Comparison of ENCODE assay signal across 13 cellular contexts in genomic region chr17:32971171-32971570, GRCh38. TPM values are rescaled to one million over a fixed set of nuclear protein-coding genes. Genes with fewer than 3 reads are reported as not detected.
A peak's percentile ranks its signal among the peaks of the same experiment; 100 is the strongest.
DNase-seq lines count a peak whose midpoint lies in the region; ATAC-seq and TF ChIP-seq lines count a peak whose summit lies in the region.
"Had no signal": no experiment of that assay in that cellular context is flagged by ENCODE, and none has a peak within 500 bp of the region (broad histone marks: within the 10 kb centered on the region; RNA-seq: fewer than 3 reads in every experiment).

No MANE protein-coding gene starts in this region.

- DNase-seq in DMS79 treated with DMSO at 0.1 percent for 48 hours (lab: John Stamatoyannopoulos, UW) (peak; percentile 69), HCEC 1CT (peak; percentile 65), kidney tubule cell (ENCODE audit: low spot score) (peak; percentile 47), right lobe of liver (no peak), activated gamma-delta T cell (lab: John Stamatoyannopoulos, UW) (no peak)
- DNase-seq in activated CD4-positive, alpha-beta memory T cell treated with anti-CD3 and anti-CD28 coated beads, Interleukin-2, amount 10 ng/mL, durations not matched to agents 7 days and 5 days, result peak; percentile 63
- DNase-seq: CD8-positive, alpha-beta memory T cell; esophagus squamous epithelium; NCI-H1436 treated with DMSO at 0.1 percent for 48 hours; posterior cingulate gyrus had no signal

- POLR2A ChIA-PET in activated CD4-positive, alpha-beta memory T cell treated with anti-CD3 and anti-CD28 coated beads, Interleukin-2, amount 10 ng/mL, durations not matched to agents 7 days and 5 days (lab: Charles Lee), result no interaction called here

- H3K36me3 Mint-ChIP-seq in activated CD4-positive, alpha-beta memory T cell treated with anti-CD3 and anti-CD28 coated beads, Interleukin-2, amount 10 ng/mL, durations not matched to agents 7 days and 5 days (ENCODE audit: low read depth), result no peaks in the 10 kb centered on the region
- H3K36me3 Mint-ChIP-seq: CD8-positive, alpha-beta memory T cell had no signal

- no peak overlapping the region for H3K4me3 ChIP-seq in right lobe of liver
- H3K4me3 ChIP-seq: esophagus squamous epithelium had no signal

- no peaks in the 10 kb centered on the region for H3K9me3 ChIP-seq in right lobe of liver
- H3K9me3 ChIP-seq: esophagus squamous epithelium had no signal

- WGBS in right lobe of liver (ENCODE audit: insufficient coverage, low coverage, low lambda C conversion rate, missing lambda C conversion rate), result 56% methylated on average over 1 of the region's 1 CpG

- H3K27me3 ChIP-seq in right lobe of liver, result no peaks in the 10 kb centered on the region
- H3K27me3 ChIP-seq: esophagus squamous epithelium had no signal

- ATAC-seq in right lobe of liver (no peak), HG03280 (IDR thresholded peaks at IDR 0.05; ENCODE audit: unreplicated experiment) (no peak), HG03442 (IDR thresholded peaks at IDR 0.05; ENCODE audit: unreplicated experiment) (no peak)
- ATAC-seq: HCT116 had no signal

- H3K36me3 ChIP-seq in right lobe of liver, result no peaks in the 10 kb centered on the region
- H3K36me3 ChIP-seq: esophagus squamous epithelium had no signal

- H3K27me3 Mint-ChIP-seq in activated CD4-positive, alpha-beta memory T cell treated with anti-CD3 and anti-CD28 coated beads, Interleukin-2, amount 10 ng/mL, durations not matched to agents 7 days and 5 days, result peaks cover 21% of the 10 kb centered on the region
- H3K27me3 Mint-ChIP-seq: CD8-positive, alpha-beta memory T cell had no signal

- no peaks in the 10 kb centered on the region for H3K9me3 Mint-ChIP-seq in activated CD4-positive, alpha-beta memory T cell treated with anti-CD3 and anti-CD28 coated beads, Interleukin-2, amount 10 ng/mL, durations not matched to agents 7 days and 5 days

- peak overlapping the region; percentile 34 for H3K27ac Mint-ChIP-seq in activated CD4-positive, alpha-beta memory T cell treated with anti-CD3 and anti-CD28 coated beads, Interleukin-2, amount 10 ng/mL, durations not matched to agents 7 days and 5 days
- H3K27ac Mint-ChIP-seq: CD8-positive, alpha-beta memory T cell had no signal

- TF ChIP-seq POLR2A in right lobe of liver (IDR thresholded peaks at IDR 0.05), result no peak

- no peaks in the 10 kb centered on the region for H3K4me1 ChIP-seq in right lobe of liver
- H3K4me1 ChIP-seq: esophagus squamous epithelium had no signal

- intact Hi-C loops in right lobe of liver (cut with DNase I), result no loop called here

- CTCF ChIA-PET in activated CD4-positive, alpha-beta memory T cell treated with anti-CD3 and anti-CD28 coated beads, Interleukin-2, amount 10 ng/mL, durations not matched to agents 7 days and 5 days (lab: Charles Lee), result interaction anchor here (0.9 to 1.0 kb wide), 2 partner anchors 27 to 188 kb away, joined by 3 to 5 read pairs; no protein-coding TSS in a partner anchor

- no peak overlapping the region for H3K27ac ChIP-seq in right lobe of liver
- H3K27ac ChIP-seq: esophagus squamous epithelium had no signal

- TF ChIP-seq CTCF in right lobe of liver (IDR thresholded peaks at IDR 0.05), result no peak

- no peak overlapping the region for H3K4me3 Mint-ChIP-seq in activated CD4-positive, alpha-beta memory T cell treated with anti-CD3 and anti-CD28 coated beads, Interleukin-2, amount 10 ng/mL, durations not matched to agents 7 days and 5 days
- H3K4me3 Mint-ChIP-seq: CD8-positive, alpha-beta memory T cell had no signal

- H3K4me1 Mint-ChIP-seq in activated CD4-positive, alpha-beta memory T cell treated with anti-CD3 and anti-CD28 coated beads, Interleukin-2, amount 10 ng/mL, durations not matched to agents 7 days and 5 days, result peaks cover 22% of the 10 kb centered on the region

RNA-seq across cellular contexts. Expression of gene SPACA3, which starts 20.5 kb away (rescaled TPM):
- not detected for total RNA-seq in activated CD4-positive, alpha-beta memory T cell treated with anti-CD3 and anti-CD28 coated beads, Interleukin-2, amount 10 ng/mL, durations not matched to agents 7 days and 5 days
- total RNA-seq in right lobe of liver, result not detected
- total RNA-seq: CD8-positive, alpha-beta memory T cell; esophagus squamous epithelium had no signal

RNA-seq across cellular contexts. Expression of gene TMEM98, which starts 43.2 kb away (rescaled TPM):
- total RNA-seq in activated CD4-positive, alpha-beta memory T cell treated with anti-CD3 and anti-CD28 coated beads, Interleukin-2, amount 10 ng/mL, durations not matched to agents 7 days and 5 days, result 1 to 10 TPM; 2.7 to 4.4 TPM
- total RNA-seq in right lobe of liver, result 10 to 100 TPM in 4 of 6 experiments, 1 to 10 TPM in 2; 7.8 to 31.5 (median 19.2) TPM

Comparison
In these comparisons a context has a peak if more than half of its experiments do, and no peak if none do; other contexts are left out.
1. DNase-seq: peak in DMS79 treated with DMSO at 0.1 percent for 48 hours (single experiment), HCEC 1CT (single experiment), activated CD4-positive, alpha-beta memory T cell treated with anti-CD3 and anti-CD28 coated beads, Interleukin-2, amount 10 ng/mL, durations not matched to agents 7 days and 5 days (single experiment) and kidney tubule cell (single experiment); none in right lobe of liver (0 of 3) and activated gamma-delta T cell (single experiment).